Comparison of ENCODE assay signal across 22 cellular contexts in the genomic region with DNA sequence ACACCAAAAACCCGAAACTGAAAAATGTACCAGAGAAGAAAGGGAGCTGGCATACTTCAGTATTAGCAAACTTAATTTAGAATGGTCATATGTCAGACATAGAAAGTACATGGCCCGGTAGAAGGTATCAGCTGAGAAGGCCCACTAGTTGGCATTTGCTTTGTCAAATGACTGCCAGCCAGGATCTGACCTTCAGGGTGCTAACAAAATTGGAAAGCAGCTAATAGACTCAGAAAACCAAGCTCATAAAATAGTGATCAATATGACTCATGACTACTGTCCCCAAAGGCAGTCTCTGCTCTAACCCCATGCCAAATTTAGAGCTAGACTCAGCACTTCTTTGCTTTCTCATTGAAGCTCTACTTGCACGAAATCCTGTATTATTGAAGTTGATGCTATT.
"Had no signal": no experiment of that assay in that cellular context is flagged by ENCODE, and none has a peak within 500 bp of the region (broad histone marks: within the 10 kb centered on the region; RNA-seq: fewer than 3 reads in every experiment).

No MANE protein-coding gene starts in this region.

- H3K4me2 ChIP-seq: hepatocyte had no signal

- H3K9me3 ChIP-seq: pancreas, tibial artery, upper lobe of left lung, uterus had no signal

- H3K4me3 ChIP-seq: hepatocyte, pancreas, tibial artery, upper lobe of left lung, uterus had no signal

- H3K4me3 Mint-ChIP-seq: endodermal cell; naive B cell; nephron; stimulated activated effector memory CD8-positive, alpha-beta T cell treated with anti-CD3 and anti-CD28 coated beads, Interleukin-12 subunit alpha, Interleukin-12 subunit beta, amount 100 ng/mL, for 72 hours had no signal

- H3K4me1 Mint-ChIP-seq: endodermal cell; naive B cell; stimulated activated effector memory CD8-positive, alpha-beta T cell treated with anti-CD3 and anti-CD28 coated beads, Interleukin-12 subunit alpha, Interleukin-12 subunit beta, amount 100 ng/mL, for 72 hours had no signal

- DNase-seq: effector CD4-positive, alpha-beta T cell; endodermal cell; erythroblast; foreskin melanocyte; head of caudate nucleus; left colon; left ventricle myocardium superior; mesendoderm; naive B cell; occipital lobe; pancreas; right cardiac atrium; stimulated activated CD4-positive, alpha-beta T cell treated with anti-CD3 and anti-CD28 coated beads, Interleukin-4, amount 100 ng/mL, for 1 hour; stimulated activated CD8-positive, alpha-beta memory T cell treated with anti-CD3 and anti-CD28 coated beads, Interleukin-4, amount 100 ng/mL, for 48 hours; stimulated activated naive CD8-positive, alpha-beta T cell treated with anti-CD3 and anti-CD28 coated beads, Interleukin-15, Interleukin-2, amounts not matched to agents 100 U/mL and 50 U/mL, for 24 hours; tibial artery; upper lobe of left lung; uterus had no signal

- H3K27ac Mint-ChIP-seq: endodermal cell; naive B cell; nephron; progenitor cell of endocrine pancreas; stimulated activated effector memory CD8-positive, alpha-beta T cell treated with anti-CD3 and anti-CD28 coated beads, Interleukin-12 subunit alpha, Interleukin-12 subunit beta, amount 100 ng/mL, for 72 hours had no signal

- H2AFZ ChIP-seq: hepatocyte had no signal

- H3K27me3 Mint-ChIP-seq: naive B cell, progenitor cell of endocrine pancreas had no signal

- H3K27ac ChIP-seq: hepatocyte, pancreas, tibial artery, upper lobe of left lung, uterus had no signal

- H3K4me1 ChIP-seq: pancreas, upper lobe of left lung, uterus had no signal

- H3K36me3 ChIP-seq: pancreas, tibial artery, upper lobe of left lung, uterus had no signal

- H3K79me2 ChIP-seq: hepatocyte had no signal

- H3K27me3 ChIP-seq: hepatocyte, pancreas, tibial artery, upper lobe of left lung, uterus had no signal

- ATAC-seq: left colon; left ventricle myocardium superior; pancreas; right cardiac atrium; stimulated activated effector memory CD8-positive, alpha-beta T cell treated with anti-CD3 and anti-CD28 coated beads, Interleukin-12 subunit alpha, Interleukin-12 subunit beta, amount 100 ng/mL, for 72 hours; stimulated activated naive CD8-positive, alpha-beta T cell treated with anti-CD3 and anti-CD28 coated beads, Interleukin-15, Interleukin-2, amounts not matched to agents 100 U/mL and 50 U/mL, for 24 hours had no signal

- H3K36me3 Mint-ChIP-seq: naive B cell; stimulated activated effector memory CD8-positive, alpha-beta T cell treated with anti-CD3 and anti-CD28 coated beads, Interleukin-12 subunit alpha, Interleukin-12 subunit beta, amount 100 ng/mL, for 72 hours had no signal
